Comparison of ENCODE assay signal across 17 cellular contexts in genomic region chr10:72085166-72085565, GRCh38. TPM values are rescaled to one million over a fixed set of nuclear protein-coding genes. Genes with fewer than 3 reads are reported as not detected.
DNase-seq lines count a peak whose midpoint lies in the region; ATAC-seq and TF ChIP-seq lines count a peak whose summit lies in the region.
"Had no signal": no experiment of that assay in that cellular context is flagged by ENCODE, and none has a peak within 500 bp of the region (broad histone marks: within the 10 kb centered on the region; RNA-seq: fewer than 3 reads in every experiment).

No MANE protein-coding gene starts in this region.

- peak overlapping the region; percentile 93 for H3K27ac ChIP-seq in effector memory CD4-positive, alpha-beta T cell (ENCODE audit: insufficient read depth, low read length, poor library complexity, severe bottlenecking)
- peak overlapping the region in 3 of 4 donors; percentile 82 to 90 (median 89) for H3K27ac ChIP-seq in upper lobe of left lung
- H3K27ac ChIP-seq: SJCRH30 had no signal

- no peak for TF ChIP-seq CTCF in upper lobe of left lung (IDR thresholded peaks at IDR 0.05)

- no peaks in the 10 kb centered on the region for H3K27me3 ChIP-seq in effector memory CD4-positive, alpha-beta T cell (replicated peaks; ENCODE audit: control insufficient read depth, insufficient read depth, low read length, poor library complexity, severe bottlenecking)
- H3K27me3 ChIP-seq in upper lobe of left lung = peaks cover 0 to 17% (median 6%) of the 10 kb centered on the region in 4 donors
- H3K27me3 ChIP-seq: SJCRH30 had no signal

- H3K4me3 ChIP-seq in effector memory CD4-positive, alpha-beta T cell (ENCODE audit: insufficient read depth, low read depth, low read length, poor library complexity, severe bottlenecking) = peak overlapping the region; percentile 99
- peak overlapping the region in 1 of 4 donors; percentile 1 for H3K4me3 ChIP-seq in upper lobe of left lung
- H3K4me3 ChIP-seq: SJCRH30 had no signal

- peak overlapping the region; percentile 92 for H3K27ac Mint-ChIP-seq in activated naive CD4-positive, alpha-beta T cell treated with anti-CD3 and anti-CD28 coated beads for 36 hours
- H3K27ac Mint-ChIP-seq in T-helper 17 cell = peak overlapping the region; percentile 99

- H3K4me1 ChIP-seq in effector memory CD4-positive, alpha-beta T cell (ENCODE audit: control insufficient read depth, insufficient read depth, low read length, poor library complexity, severe bottlenecking) = peaks cover 73% of the 10 kb centered on the region
- peaks cover 27 to 66% (median 41%) of the 10 kb centered on the region in 4 donors for H3K4me1 ChIP-seq in upper lobe of left lung

- H3K27me3 Mint-ChIP-seq in activated naive CD4-positive, alpha-beta T cell treated with anti-CD3 and anti-CD28 coated beads for 36 hours (ENCODE audit: low read depth) = no peaks in the 10 kb centered on the region
- no peaks in the 10 kb centered on the region for H3K27me3 Mint-ChIP-seq in T-helper 17 cell

- peaks cover 54% of the 10 kb centered on the region for H3K36me3 ChIP-seq in effector memory CD4-positive, alpha-beta T cell (ENCODE audit: control insufficient read depth, insufficient read depth, low read length)
- no peaks in the 10 kb centered on the region for H3K36me3 ChIP-seq in upper lobe of left lung
- H3K36me3 ChIP-seq: SJCRH30 had no signal

- peak overlapping the region; percentile 87 for H3K4me3 Mint-ChIP-seq in activated naive CD4-positive, alpha-beta T cell treated with anti-CD3 and anti-CD28 coated beads for 36 hours
- H3K4me3 Mint-ChIP-seq in T-helper 17 cell = peak overlapping the region; percentile 99

- H3K9me3 ChIP-seq in T-helper 17 cell (ENCODE audit: control insufficient read depth, low read length, poor library complexity, severe bottlenecking) (no peaks in the 10 kb centered on the region), upper lobe of left lung (no peaks in the 10 kb centered on the region)
- H3K9me3 ChIP-seq in effector memory CD4-positive, alpha-beta T cell (ENCODE audit: control insufficient read depth, low read length) = no peaks in the 10 kb centered on the region
- H3K9me3 ChIP-seq: SJCRH30 had no signal

- CTCF ChIA-PET in activated naive CD4-positive, alpha-beta T cell treated with anti-CD3 and anti-CD28 coated beads for 36 hours (lab: Charles Lee) = interaction anchor here (1.0 to 1.8 kb wide), 7 partner anchors 29 to 252 kb away, joined by 3 to 7 read pairs (median 6); no protein-coding TSS in a partner anchor

- 85 to 100% methylated on average over 2 to 6 of the region's 6 CpGs for WGBS in upper lobe of left lung, 2 donors

- no peaks in the 10 kb centered on the region for H3K9me3 Mint-ChIP-seq in activated naive CD4-positive, alpha-beta T cell treated with anti-CD3 and anti-CD28 coated beads for 36 hours

- peaks cover 49% of the 10 kb centered on the region for H3K36me3 Mint-ChIP-seq in activated naive CD4-positive, alpha-beta T cell treated with anti-CD3 and anti-CD28 coated beads for 36 hours (ENCODE audit: low read depth)
- H3K36me3 Mint-ChIP-seq in T-helper 17 cell (ENCODE audit: low read depth) = peaks cover 10% of the 10 kb centered on the region

- no peak for DNase-seq in activated naive CD4-positive, alpha-beta T cell treated with anti-CD3 and anti-CD28 coated beads for 36 hours
- no peak for DNase-seq in activated naive CD4-positive, alpha-beta T cell treated with Interleukin-2 at 50 U/mL for 16 hours
- no peak for DNase-seq in T-helper 17 cell
- DNase-seq in effector memory CD4-positive, alpha-beta T cell = no peak
- DNase-seq in upper lobe of left lung = no peak
- no peak for DNase-seq in T1000 (lab: John Stamatoyannopoulos, UW)
- no peak for DNase-seq in NCI-H2171 (lab: John Stamatoyannopoulos, UW)
- DNase-seq in activated CD4-positive, CD25-positive, alpha-beta regulatory T cell (lab: John Stamatoyannopoulos, UW) = no peak
- DNase-seq: caudate nucleus; GF-D8; hippocampal formation; mesenchymal stem cell; NCI-H1436 treated with DMSO at 0.1 percent for 48 hours; NCI-H226; retina; SJCRH30; stimulated activated CD4-positive, alpha-beta T cell treated with anti-CD3 and anti-CD28 coated beads, Interleukin-15, amount 100 ng/mL, for 24 hours had no signal

- intact Hi-C loops in activated naive CD4-positive, alpha-beta T cell treated with anti-CD3 and anti-CD28 coated beads for 36 hours (cut with micrococcal nuclease) = loop anchor here (5.0 to 10.0 kb wide), 2 partner anchors 37 to 1920 kb away; no protein-coding TSS in a partner anchor

- H3K4me1 Mint-ChIP-seq in activated naive CD4-positive, alpha-beta T cell treated with anti-CD3 and anti-CD28 coated beads for 36 hours (ENCODE audit: low read depth) = peaks cover 75% of the 10 kb centered on the region
- peaks cover 67% of the 10 kb centered on the region for H3K4me1 Mint-ChIP-seq in T-helper 17 cell

- TF ChIP-seq EP300 in upper lobe of left lung (IDR thresholded peaks at IDR 0.05) = no peak

- no peak for ATAC-seq in T-helper 17 cell
- no peak for ATAC-seq in upper lobe of left lung (ENCODE audit: low FRiP score in 2 of 2)

- TF ChIP-seq POLR2A in upper lobe of left lung (IDR thresholded peaks at IDR 0.05) = no peak

RNA-seq across cellular contexts. Expression of gene SPOCK2, which starts 3.2 kb away (rescaled TPM):
- 100 to 1,000 TPM; 205 to 208 TPM for total RNA-seq in activated naive CD4-positive, alpha-beta T cell treated with anti-CD3 and anti-CD28 coated beads for 36 hours
- total RNA-seq in T-helper 17 cell (100 to 1,000 TPM; 603 to 772 TPM), upper lobe of left lung (100 to 1,000 TPM in 5 of 6 donors, 10 to 100 TPM in 1; 62.9 to 532 (median 159) TPM)
